14 cellular contexts compared by ENCODE assay signal in the genomic region with DNA sequence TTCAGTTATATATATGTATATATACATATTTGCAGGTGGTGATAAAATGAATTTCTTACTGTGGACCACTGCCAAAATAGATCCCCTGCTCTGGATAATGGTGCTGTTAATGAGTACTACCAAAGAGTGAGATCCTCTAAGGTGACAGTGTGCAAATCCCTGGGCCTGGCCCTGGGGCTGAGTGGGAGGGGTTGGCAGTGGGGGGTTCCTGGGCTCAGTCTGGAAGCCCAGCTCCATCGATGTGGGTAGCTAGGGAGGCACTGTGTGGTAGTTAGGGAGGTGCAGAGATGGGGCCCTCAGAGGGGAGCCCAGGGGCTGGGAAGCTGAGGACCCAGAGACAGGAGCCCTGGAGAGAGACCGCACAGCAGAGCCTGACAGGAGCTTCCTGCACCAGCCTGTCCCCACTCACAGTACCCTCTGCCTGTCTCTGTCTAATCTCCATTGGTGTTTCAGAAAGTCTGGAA. TPM values are rescaled to one million over a fixed set of nuclear protein-coding genes. Genes with fewer than 3 reads are reported as not detected.
DNase-seq lines count a peak whose midpoint lies in the region; ATAC-seq, FAIRE-seq and TF ChIP-seq lines count a peak whose summit lies in the region.
"Had no signal": no experiment of that assay in that cellular context is flagged by ENCODE, and none has a peak within 500 bp of the region (broad histone marks: within the 10 kb centered on the region; RNA-seq: fewer than 3 reads in every experiment).

No MANE protein-coding gene starts in this region.

- H4K91ac ChIP-seq in IMR-90 (ENCODE audit: insufficient read depth, low read depth, low read length): no peak overlapping the region

- H3K4ac ChIP-seq in IMR-90 (ENCODE audit: low read depth, low read length): no peak overlapping the region

- dilution Hi-C loops in IMR-90 (cut with HindIII; ENCODE audit: low sequenced_read_pairs, unreplicated experiment): loop anchor here (25.0 kb wide), 1 partner anchor 92 kb away; no protein-coding TSS in a partner anchor

- WGBS in IMR-90 (ENCODE audit: extremely low coverage in 2 of 2, insufficient read length in 1 of 2), 2 experiments: 20% methylated on average over 1 of the region's 2 CpGs; no CpG with 5 or more reads in 1 of the 2 experiments

- POLR2A ChIA-PET in IMR-90 (lab: Charles Lee; ENCODE audit: unreplicated experiment): no interaction called here

- H3K36me3 ChIP-seq in IMR-90 (ENCODE audit: control insufficient read depth, insufficient read depth, low read length): peaks cover 6% of the 10 kb centered on the region

- H3K27me3 ChIP-seq in IMR-90 (ENCODE audit: control insufficient read depth, insufficient read depth, low read length): peaks cover 1% of the 10 kb centered on the region; the same call in 1 of the 2 replicates

- 0 out of 2 replicates have a peak, but pooled peaks cover 1% of the 10 kb centered on the region for H3K9me3 ChIP-seq in IMR-90 (ENCODE audit: control insufficient read depth, insufficient read depth, low read length)

- H2BK5ac ChIP-seq in IMR-90 (ENCODE audit: low read depth, low read length, poor library complexity, severe bottlenecking): no peak overlapping the region

- in situ Hi-C loops in IMR-90 (cut with MboI; ENCODE audit: low sequenced_read_pairs): no loop called here

- no peak overlapping the region for H3K4me2 ChIP-seq in IMR-90 (ENCODE audit: low read depth, low read length)

- H3K23ac ChIP-seq in IMR-90 (ENCODE audit: low read depth, low read length): no peak overlapping the region

- H3K4me3 ChIP-seq in IMR-90 (ENCODE audit: insufficient read depth, low read depth, low read length): no peak overlapping the region

- CTCF ChIA-PET in IMR-90 (lab: Yijun Ruan, JAX): interaction anchor here (1.1 kb wide), 1 partner anchor 11 kb away, joined by 4 read pairs; no protein-coding TSS in a partner anchor

- DNase-seq in NCI-H2081 (lab: John Stamatoyannopoulos, UW): peak; percentile 78 to 92
- no peak for DNase-seq in NCI-H2081 treated with DMSO at 0.1 percent for 48 hours (lab: John Stamatoyannopoulos, UW)
- DNase-seq in IMR-90: no peak
- no peak for DNase-seq in left ventricle myocardium superior
- no peak for DNase-seq in progenitor cell of endocrine pancreas (ENCODE audit: low spot score, unreplicated experiment)
- no peak for DNase-seq in occipital lobe (lab: John Stamatoyannopoulos, UW)
- DNase-seq in NCI-H82 (lab: John Stamatoyannopoulos, UW): no peak
- DNase-seq in GM12891 (ENCODE audit: insufficient read length, low spot score): no peak
- DNase-seq: activated CD4-positive, CD25-positive, alpha-beta regulatory T cell treated with anti-CD3 and anti-CD28 coated beads, Interleukin-2, amount 50 U/mL, for 72 hours; activated T-cell treated with anti-CD3 and anti-CD28 coated beads, Interleukin-2, amount 50 U/mL, for 48 hours; amniotic stem cell had no signal

- TF ChIP-seq POLR2A in IMR-90 (IDR thresholded peaks at IDR 0.05; ENCODE audit: low read depth, low read length) (no peak), GM12891 (IDR thresholded peaks at IDR 0.05; ENCODE audit: low read depth, low read length) (no peak)

- H3K4me3 Mint-ChIP-seq in progenitor cell of endocrine pancreas (ENCODE audit: low read depth): no peak overlapping the region
- H3K4me3 Mint-ChIP-seq: dendritic cell treated with granulocyte-macrophage colony-stimulating factor and Interleukin-4, amounts not matched to agents 40 ng/mL and 50 ng/mL, for 4 days had no signal

- peak overlapping the region; percentile 29 for H2AFZ ChIP-seq in IMR-90 (replicated peaks; ENCODE audit: low read length, poor library complexity)

- no peak overlapping the region for H2AK5ac ChIP-seq in IMR-90 (ENCODE audit: low read depth, low read length)

- no peaks in the 10 kb centered on the region for H3K79me1 ChIP-seq in IMR-90 (ENCODE audit: low read depth in 1 of 2, low read length in 2 of 2)

- H3K9me1 ChIP-seq in IMR-90 (ENCODE audit: insufficient read depth, low read length): no peaks in the 10 kb centered on the region

- TF ChIP-seq RAD21 in IMR-90 (IDR thresholded peaks at IDR 0.05; ENCODE audit: low read length): no peak

- no peak overlapping the region for H2BK20ac ChIP-seq in IMR-90 (ENCODE audit: low read depth, low read length)

- TF ChIP-seq CTCF in IMR-90 (conservative IDR thresholded peaks at IDR 0.05; ENCODE audit: low read depth, low read length) (no peak), progenitor cell of endocrine pancreas (IDR thresholded peaks at IDR 0.05; ENCODE audit: unreplicated experiment) (no peak)

- no peak overlapping the region for H3K56ac ChIP-seq in IMR-90 (ENCODE audit: extremely low read depth, insufficient read depth, low read length)

- H3K4me1 Mint-ChIP-seq in progenitor cell of endocrine pancreas (ENCODE audit: low read depth): peaks cover 30% of the 10 kb centered on the region

- H3K27ac ChIP-seq in IMR-90 (ENCODE audit: insufficient read depth, low read length): no peak overlapping the region
- H3K27ac ChIP-seq: HL-60 had no signal

- H4K20me1 ChIP-seq in IMR-90 (ENCODE audit: insufficient read depth, low read length): no peaks in the 10 kb centered on the region

- no peaks in the 10 kb centered on the region for H3K9me3 Mint-ChIP-seq in progenitor cell of endocrine pancreas (ENCODE audit: low read depth)
- H3K9me3 Mint-ChIP-seq: dendritic cell treated with granulocyte-macrophage colony-stimulating factor and Interleukin-4, amounts not matched to agents 40 ng/mL and 50 ng/mL, for 4 days had no signal

- no TSS peak for BruUV-seq in IMR-90 (replicated peaks; lab: Mats Ljungman, UMichigan)

- no peak overlapping the region for H2BK15ac ChIP-seq in IMR-90 (ENCODE audit: low read depth, low read length)

- FAIRE-seq in GM12891 (lab: Jason Lieb, UNC): no peak

- no peaks in the 10 kb centered on the region for H3K4me1 ChIP-seq in IMR-90 (ENCODE audit: control insufficient read depth, insufficient read depth, low read length)

- peak overlapping the region; percentile 93 for H3K27ac Mint-ChIP-seq in progenitor cell of endocrine pancreas
- H3K27ac Mint-ChIP-seq: dendritic cell treated with granulocyte-macrophage colony-stimulating factor and Interleukin-4, amounts not matched to agents 40 ng/mL and 50 ng/mL, for 4 days had no signal

- H3K9ac ChIP-seq in IMR-90 (ENCODE audit: low read depth, low read length): no peak overlapping the region

- H3K36me3 Mint-ChIP-seq in progenitor cell of endocrine pancreas (ENCODE audit: insufficient read depth): peaks cover 16% of the 10 kb centered on the region

- no peak overlapping the region for H2AK9ac ChIP-seq in IMR-90 (replicated peaks; ENCODE audit: low read depth, low read length, poor library complexity)

- no peak overlapping the region for H2BK120ac ChIP-seq in IMR-90 (ENCODE audit: low read depth, low read length)

- H3K27me3 Mint-ChIP-seq in progenitor cell of endocrine pancreas: no peaks in the 10 kb centered on the region

- H3K14ac ChIP-seq in IMR-90 (replicated peaks; ENCODE audit: low read depth, low read length): no peak overlapping the region

- no peak overlapping the region for H3K18ac ChIP-seq in IMR-90 (ENCODE audit: low read depth, low read length)

- intact Hi-C loops in IMR-90 (cut with micrococcal nuclease) (no loop called here), left ventricle myocardium superior (cut with micrococcal nuclease) (no loop called here)

- no peak overlapping the region for H4K5ac ChIP-seq in IMR-90 (ENCODE audit: low read depth, low read length)

- no peak for ATAC-seq in IMR-90 (ENCODE audit: low read depth)
- peak; percentile 12 for ATAC-seq in left ventricle myocardium superior

- no peak overlapping the region for H4K8ac ChIP-seq in IMR-90 (ENCODE audit: low read depth in 2 of 2, low read length in 2 of 2)

TF ChIP-seq in IMR-90, 13 proteins besides CTCF, POLR2A, EP300 and RAD21 (continues in another document):
- TF ChIP-seq, protein P1, sequence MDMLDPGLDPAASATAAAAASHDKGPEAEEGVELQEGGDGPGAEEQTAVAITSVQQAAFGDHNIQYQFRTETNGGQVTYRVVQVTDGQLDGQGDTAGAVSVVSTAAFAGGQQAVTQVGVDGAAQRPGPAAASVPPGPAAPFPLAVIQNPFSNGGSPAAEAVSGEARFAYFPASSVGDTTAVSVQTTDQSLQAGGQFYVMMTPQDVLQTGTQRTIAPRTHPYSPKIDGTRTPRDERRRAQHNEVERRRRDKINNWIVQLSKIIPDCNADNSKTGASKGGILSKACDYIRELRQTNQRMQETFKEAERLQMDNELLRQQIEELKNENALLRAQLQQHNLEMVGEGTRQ (IDR thresholded peaks at IDR 0.05; ENCODE audit: low read depth, low read length): no peak
- TF ChIP-seq MAFK (IDR thresholded peaks at IDR 0.05; ENCODE audit: low read depth, low read length): no peak

TF ChIP-seq in GM12891, 5 proteins besides CTCF, POLR2A, EP300 and RAD21:
- TF ChIP-seq POU2F2 (IDR thresholded peaks at IDR 0.05; ENCODE audit: low read depth, low read length) (no peak), PAX5 (IDR thresholded peaks at IDR 0.05; ENCODE audit: insufficient read depth, low read length, severe bottlenecking) (no peak), SPI1 (IDR thresholded peaks at IDR 0.05; ENCODE audit: low read depth, low read length) (no peak), TAF1 (IDR thresholded peaks at IDR 0.05; ENCODE audit: low read depth, low read length) (no peak), POLR2AphosphoS5 (IDR thresholded peaks at IDR 0.05; ENCODE audit: low read depth, low read length) (no peak)

RNA-seq across cellular contexts. Expression of a gene that starts 9.1 kb away (rescaled TPM):
- total RNA-seq in IMR-90 (2012; rRNA removed): 10.9 and 14.2 TPM in 2 replicates
- 38.6 and 39.3 TPM in 2 replicates for polyA plus RNA-seq in IMR-90 (2012; rRNA removed)
- polyA plus RNA-seq in IMR-90 (2012; cell fraction: cytosol; rRNA removed): 30.9 and 49.3 TPM in 2 replicates
- 26.9 and 31.3 TPM in 2 replicates for polyA plus RNA-seq in IMR-90 (2012; cell fraction: nucleus; rRNA removed; ENCODE audit: low replicate concordance)
- 100 TPM for total RNA-seq in left ventricle myocardium superior
- 1,180 and 1,246 TPM in 2 replicates for total RNA-seq in progenitor cell of endocrine pancreas
- not detected for total RNA-seq in occipital lobe
- 2.8 TPM for polyA plus RNA-seq in GM12891 (2012; ENCODE audit: low read depth, missing spikeins)

RNA-seq across cellular contexts. Expression of a gene that starts 47.0 kb away (rescaled TPM):
- total RNA-seq in IMR-90 (2012; rRNA removed) (not detected in 2 replicates), left ventricle myocardium superior (not detected), progenitor cell of endocrine pancreas (not detected in 2 replicates), occipital lobe (1.9 TPM)
- not detected in 2 replicates for polyA plus RNA-seq in IMR-90 (2012; rRNA removed)
- not detected in 2 replicates for polyA plus RNA-seq in IMR-90 (2012; cell fraction: cytosol; rRNA removed)
- not detected in 2 replicates for polyA plus RNA-seq in IMR-90 (2012; cell fraction: nucleus; rRNA removed; ENCODE audit: low replicate concordance)
- polyA plus RNA-seq in GM12891 (2012; ENCODE audit: low read depth, missing spikeins): not detected
- total RNA-seq: temporal lobe had no signal

RNA-seq across cellular contexts. Expression of a gene that starts 53.2 kb away (rescaled TPM):
- total RNA-seq in IMR-90 (2012; rRNA removed) (465 and 488 TPM in 2 replicates), left ventricle myocardium superior (9.2 TPM), progenitor cell of endocrine pancreas (608 and 692 TPM in 2 replicates), occipital lobe (1.6 TPM)
- 272 and 287 TPM in 2 replicates for polyA plus RNA-seq in IMR-90 (2012; rRNA removed)
- polyA plus RNA-seq in IMR-90 (2012; cell fraction: cytosol; rRNA removed): 215 and 331 TPM in 2 replicates
- 179 and 252 TPM in 2 replicates for polyA plus RNA-seq in IMR-90 (2012; cell fraction: nucleus; rRNA removed; ENCODE audit: low replicate concordance)
- 9.5 TPM for polyA plus RNA-seq in GM12891 (2012; ENCODE audit: low read depth, missing spikeins)

Comparison
In these comparisons a context has a peak if more than half of its experiments do, and no peak if none do; other contexts are left out.
1. DNase-seq: peak in NCI-H2081 (2 of 2); none in NCI-H2081 treated with DMSO at 0.1 percent for 48 hours (single experiment), IMR-90 (single experiment), left ventricle myocardium superior (single experiment), progenitor cell of endocrine pancreas (single experiment), occipital lobe (single experiment), NCI-H82 (single experiment) and GM12891 (single experiment).
2. RNA of a gene that starts 9.1 kb away (total RNA-seq): 1,180 to 1,246 TPM in progenitor cell of endocrine pancreas, 100 TPM in left ventricle myocardium superior (single experiment) and 10.9 to 14.2 TPM in IMR-90; not detected in occipital lobe (single experiment); every median in the first group is over 10 times any median in the second.
3. RNA of a gene that starts 53.2 kb away (total RNA-seq): 608 to 692 TPM in progenitor cell of endocrine pancreas and 465 to 488 TPM in IMR-90; 9.2 TPM in left ventricle myocardium superior (single experiment) and 1.6 TPM in occipital lobe (single experiment); every median in the first group is over 10 times any median in the second.